Comparison of ENCODE assay signal across 8 cellular contexts in genomic region chr9:136122425-136123383, GRCh38. TPM values are rescaled to one million over a fixed set of nuclear protein-coding genes. Genes with fewer than 3 reads are reported as not detected.
A peak's percentile ranks its signal among the peaks of the same experiment; 100 is the strongest.
DNase-seq lines count a peak whose midpoint lies in the region; ATAC-seq lines count a peak whose summit lies in the region.

No MANE protein-coding gene starts in this region.

- H3K36me3 Mint-ChIP-seq in activated CD4-positive, alpha-beta memory T cell treated with anti-CD3 and anti-CD28 coated beads, Interleukin-2, amount 10 ng/mL, durations not matched to agents 7 days and 5 days (ENCODE audit: low read depth): no peaks in the 10 kb centered on the region
- H3K36me3 Mint-ChIP-seq in memory B cell: peaks cover 5% of the 10 kb centered on the region

- peaks cover 5% of the 10 kb centered on the region for H3K4me1 Mint-ChIP-seq in activated CD4-positive, alpha-beta memory T cell treated with anti-CD3 and anti-CD28 coated beads, Interleukin-2, amount 10 ng/mL, durations not matched to agents 7 days and 5 days
- H3K4me1 Mint-ChIP-seq in memory B cell: no peaks in the 10 kb centered on the region

- ATAC-seq in memory B cell (ENCODE audit: low read depth): no peak
- no peak for ATAC-seq in HG03095 (IDR thresholded peaks at IDR 0.05; ENCODE audit: unreplicated experiment)

- POLR2A ChIA-PET in activated CD4-positive, alpha-beta memory T cell treated with anti-CD3 and anti-CD28 coated beads, Interleukin-2, amount 10 ng/mL, durations not matched to agents 7 days and 5 days (lab: Charles Lee): interaction anchor here (0.8 to 1.5 kb wide), 3 partner anchors 13 to 155 kb away, joined by 3 to 6 read pairs (median 5); no protein-coding TSS in a partner anchor

- H3K4me3 Mint-ChIP-seq in activated CD4-positive, alpha-beta memory T cell treated with anti-CD3 and anti-CD28 coated beads, Interleukin-2, amount 10 ng/mL, durations not matched to agents 7 days and 5 days: no peak overlapping the region
- H3K4me3 Mint-ChIP-seq in memory B cell: no peak overlapping the region

- CTCF ChIA-PET in activated CD4-positive, alpha-beta memory T cell treated with anti-CD3 and anti-CD28 coated beads, Interleukin-2, amount 10 ng/mL, durations not matched to agents 7 days and 5 days (lab: Charles Lee): interaction anchor here (0.8 to 4.0 kb wide), 11 partner anchors 11 to 259 kb away, joined by 3 to 40 read pairs (median 6); partner anchors contain the start of gene UBAC1

- H3K27ac Mint-ChIP-seq in activated CD4-positive, alpha-beta memory T cell treated with anti-CD3 and anti-CD28 coated beads, Interleukin-2, amount 10 ng/mL, durations not matched to agents 7 days and 5 days: no peak overlapping the region
- no peak overlapping the region for H3K27ac Mint-ChIP-seq in memory B cell

- H3K9me3 Mint-ChIP-seq in activated CD4-positive, alpha-beta memory T cell treated with anti-CD3 and anti-CD28 coated beads, Interleukin-2, amount 10 ng/mL, durations not matched to agents 7 days and 5 days: peaks cover 5% of the 10 kb centered on the region
- H3K9me3 Mint-ChIP-seq in memory B cell: peaks cover 6% of the 10 kb centered on the region

- DNase-seq in NCI-H2227 (lab: John Stamatoyannopoulos, UW; ENCODE audit: unreplicated experiment): peak; percentile 64
- no peak for DNase-seq in NCI-H2227 treated with DMSO at 0.1 percent for 48 hours (lab: John Stamatoyannopoulos, UW)
- DNase-seq in NCI-H345 (lab: John Stamatoyannopoulos, UW): peak; percentile 47
- DNase-seq in activated CD4-positive, alpha-beta memory T cell treated with anti-CD3 and anti-CD28 coated beads, Interleukin-2, amount 10 ng/mL, durations not matched to agents 7 days and 5 days: peak; percentile 80
- DNase-seq in effector CD8-positive, alpha-beta T cell (lab: John Stamatoyannopoulos, UW): peak; percentile 64
- DNase-seq in memory B cell (ENCODE audit: low spot score in 2 of 2): peak; percentile 73 to 79
- DNase-seq in stimulated activated CD8-positive, alpha-beta memory T cell treated with anti-CD3 and anti-CD28 coated beads, Interleukin-15, amount 100 ng/mL, for 1 hour (ENCODE audit: low read depth): peak; percentile 62

- peaks cover 11% of the 10 kb centered on the region for H3K27me3 Mint-ChIP-seq in activated CD4-positive, alpha-beta memory T cell treated with anti-CD3 and anti-CD28 coated beads, Interleukin-2, amount 10 ng/mL, durations not matched to agents 7 days and 5 days
- H3K27me3 Mint-ChIP-seq in memory B cell: peaks cover 10% of the 10 kb centered on the region

RNA-seq across cellular contexts. Expression of gene TMEM250, which starts 4.0 kb away (rescaled TPM):
- 10 to 100 TPM; 47.0 to 49.0 TPM for total RNA-seq in activated CD4-positive, alpha-beta memory T cell treated with anti-CD3 and anti-CD28 coated beads, Interleukin-2, amount 10 ng/mL, durations not matched to agents 7 days and 5 days

RNA-seq across cellular contexts. Expression of gene NACC2, which starts 27.6 kb away (rescaled TPM):
- 1 to 10 TPM; 8.1 to 8.7 TPM for total RNA-seq in activated CD4-positive, alpha-beta memory T cell treated with anti-CD3 and anti-CD28 coated beads, Interleukin-2, amount 10 ng/mL, durations not matched to agents 7 days and 5 days
